ENCODE assay signal across 8 cellular contexts in the genomic region with DNA sequence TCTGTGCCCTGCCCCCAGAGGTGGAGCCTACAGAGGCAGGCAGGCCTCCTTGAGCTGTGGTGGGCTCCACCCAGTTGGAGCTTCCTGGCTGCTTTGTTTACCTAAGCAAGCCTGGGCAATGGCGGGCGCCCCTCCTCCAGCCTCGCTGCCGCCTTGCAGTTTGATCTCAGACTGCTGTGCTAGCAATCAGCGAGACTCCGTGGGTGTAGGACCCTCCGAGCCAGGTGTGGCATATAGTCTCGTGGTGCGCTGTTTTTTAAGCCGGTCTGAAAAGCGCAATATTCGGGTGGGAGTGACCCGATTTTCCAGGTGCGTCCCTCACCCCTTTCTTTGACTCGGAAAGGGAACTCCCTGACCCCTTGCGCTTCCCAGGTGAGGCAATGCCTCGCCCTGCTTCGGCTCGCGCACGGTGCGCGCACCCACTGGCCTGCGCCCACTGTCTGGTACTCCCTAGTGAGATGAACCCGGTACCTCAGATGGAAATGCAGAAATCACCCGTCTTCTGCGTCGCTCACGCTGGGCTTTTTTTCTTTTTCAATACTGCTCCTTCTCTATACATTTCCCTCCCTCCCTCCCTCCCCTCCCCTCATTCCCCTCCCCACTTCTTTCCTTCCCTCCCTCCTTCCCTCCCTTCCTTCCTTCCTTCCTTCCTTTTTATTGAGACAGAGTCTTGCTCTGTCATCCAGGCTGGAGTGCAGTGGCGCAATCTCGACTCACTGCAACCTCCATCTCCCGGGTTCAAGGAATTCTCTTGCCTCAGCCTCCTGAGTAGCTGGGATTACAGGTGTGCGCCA.
DNase-seq lines count a peak whose midpoint lies in the region; ATAC-seq and TF ChIP-seq lines count a peak whose summit lies in the region.
"Not testable (repeated sequence)": the region's sequence is repeated elsewhere in the genome, so short reads cannot be mapped to it uniquely, and the experiment has no call there.

No MANE protein-coding gene starts in this region.

- not testable (repeated sequence) for H3K4me1 Mint-ChIP-seq in CD4-positive, alpha-beta memory T cell; H9; activated CD8-positive, alpha-beta memory T cell treated with anti-CD3 and anti-CD28 coated beads, Interleukin-2, amount 10 ng/mL, durations not matched to agents 7 days and 5 days; naive thymus-derived CD4-positive, alpha-beta T cell; stimulated activated effector memory CD8-positive, alpha-beta T cell treated with anti-CD3 and anti-CD28 coated beads, Interleukin-12 subunit alpha, Interleukin-12 subunit beta, amount 100 ng/mL, for 72 hours

- H3K27me3 ChIP-seq in CD4-positive, alpha-beta memory T cell (ENCODE audit: insufficient read depth, low read length); H9 (ENCODE audit: insufficient read depth, low read length); SJCRH30; left ventricle myocardium inferior (ENCODE audit: low read depth); naive thymus-derived CD4-positive, alpha-beta T cell (ENCODE audit: control insufficient read depth in 2 of 2, insufficient read depth in 2 of 2, low read length in 2 of 2): not testable (repeated sequence)

- WGBS in H9 (ENCODE audit: extremely low coverage, insufficient read length, low lambda C conversion rate): no CpG with 5 or more reads among the region's 33 CpGs

- H4K91ac ChIP-seq in H9 (ENCODE audit: insufficient read length, low read depth, low read length): not testable (repeated sequence)

- not testable (repeated sequence) for H3K4me2 ChIP-seq in H9 (ENCODE audit: insufficient read depth, insufficient read length, low read length)

- not testable (repeated sequence) for H3K9me3 Mint-ChIP-seq in CD4-positive, alpha-beta memory T cell; H9; activated CD8-positive, alpha-beta memory T cell treated with anti-CD3 and anti-CD28 coated beads, Interleukin-2, amount 10 ng/mL, durations not matched to agents 7 days and 5 days (ENCODE audit: low read depth); stimulated activated effector memory CD8-positive, alpha-beta T cell treated with anti-CD3 and anti-CD28 coated beads, Interleukin-12 subunit alpha, Interleukin-12 subunit beta, amount 100 ng/mL, for 72 hours
- H3K9me3 Mint-ChIP-seq in naive thymus-derived CD4-positive, alpha-beta T cell: peaks cover 0 to 13% (median 2%) of the 10 kb centered on the region in 11 donors

- not testable (repeated sequence) for H3K14ac ChIP-seq in H9 (ENCODE audit: insufficient read depth, low read length)

- not testable (repeated sequence) for H4K5ac ChIP-seq in H9 (ENCODE audit: insufficient read length, low read depth, low read length)

- H3K23ac ChIP-seq in H9 (ENCODE audit: insufficient read length, low read depth, low read length): not testable (repeated sequence)

- not testable (repeated sequence) for H3K4me3 ChIP-seq in CD4-positive, alpha-beta memory T cell (ENCODE audit: low read length in 2 of 2); naive thymus-derived CD4-positive, alpha-beta T cell (ENCODE audit: low read length)
- H3K4me3 ChIP-seq in SJCRH30 (peak overlapping the region; percentile 52), left ventricle myocardium inferior (peak overlapping the region; percentile 41)

- H3K79me2 ChIP-seq in H9 (ENCODE audit: insufficient read depth, low read length): not testable (repeated sequence)

- H2BK12ac ChIP-seq in H9 (ENCODE audit: insufficient read length, low read depth, low read length): not testable (repeated sequence)

- H3K23me2 ChIP-seq in H9 (ENCODE audit: insufficient read length, low read depth, low read length, poor library complexity, severe bottlenecking): not testable (repeated sequence)

- H2AK5ac ChIP-seq in H9 (ENCODE audit: insufficient read length, low read length): not testable (repeated sequence)

- H3K56ac ChIP-seq in H9 (ENCODE audit: insufficient read length, low read depth, low read length): not testable (repeated sequence)

- not testable (repeated sequence) for H4K8ac ChIP-seq in H9 (replicated peaks; ENCODE audit: insufficient read length, low read depth, low read length)

- not testable (repeated sequence) for H3K9ac ChIP-seq in H9 (ENCODE audit: extremely low read depth, insufficient read length, low read length)

- not testable (repeated sequence) for H4K20me1 ChIP-seq in H9 (ENCODE audit: control insufficient read depth, insufficient read depth, insufficient read length)

- POLR2A ChIA-PET in CD4-positive, alpha-beta memory T cell (lab: Charles Lee; ENCODE audit: partially characterized antibody); naive thymus-derived CD4-positive, alpha-beta T cell (lab: Charles Lee): not testable (repeated sequence)

- H3K79me1 ChIP-seq in H9 (ENCODE audit: insufficient read depth, low read depth, low read length, poor library complexity, severe bottlenecking): not testable (repeated sequence)

- H3K27ac Mint-ChIP-seq in CD4-positive, alpha-beta memory T cell: peak overlapping the region in 4 of 7 donors; percentile 30 to 75 (median 46)
- H3K27ac Mint-ChIP-seq in H9: peak overlapping the region in 1 of 3 experiments; percentile 86; a peak in 1 of 7 replicates
- H3K27ac Mint-ChIP-seq in activated CD8-positive, alpha-beta memory T cell treated with anti-CD3 and anti-CD28 coated beads, Interleukin-2, amount 10 ng/mL, durations not matched to agents 7 days and 5 days; stimulated activated effector memory CD8-positive, alpha-beta T cell treated with anti-CD3 and anti-CD28 coated beads, Interleukin-12 subunit alpha, Interleukin-12 subunit beta, amount 100 ng/mL, for 72 hours: not testable (repeated sequence)
- peak overlapping the region in 6 of 9 donors; percentile 45 to 92 (median 66) for H3K27ac Mint-ChIP-seq in naive thymus-derived CD4-positive, alpha-beta T cell

- H2BK120ac ChIP-seq in H9 (ENCODE audit: low read depth, low read length, poor library complexity, severe bottlenecking): not testable (repeated sequence)

- not testable (repeated sequence) for TF ChIP-seq CTCF in H9 (conservative IDR thresholded peaks at IDR 0.05); left ventricle myocardium inferior (IDR thresholded peaks at IDR 0.05; ENCODE audit: borderline replicate concordance)

- not testable (repeated sequence) for H3T11ph ChIP-seq in H9 (ENCODE audit: low read length)

- not testable (repeated sequence) for H3K18ac ChIP-seq in H9 (ENCODE audit: insufficient read length, low read depth, low read length)

- not testable (repeated sequence) for H2BK5ac ChIP-seq in H9 (ENCODE audit: insufficient read length, low read length)

- DNase-seq in CD4-positive, alpha-beta memory T cell: peak in 4 of 5 donors; percentile 5 to 12 (median 8)
- DNase-seq in H9; SJCRH30; activated CD8-positive, alpha-beta memory T cell treated with anti-CD3 and anti-CD28 coated beads, Interleukin-2, amount 10 ng/mL, durations not matched to agents 7 days and 5 days; left ventricle myocardium inferior; stimulated activated effector memory CD8-positive, alpha-beta T cell treated with anti-CD3 and anti-CD28 coated beads, Interleukin-12 subunit alpha, Interleukin-12 subunit beta, amount 100 ng/mL, for 72 hours (ENCODE audit: low spot score in 2 of 2): not testable (repeated sequence)
- peak; percentile 20 for DNase-seq in central memory CD4-positive, alpha-beta T cell
- peak in 6 of 9 donors; percentile 15 to 31 (median 22) for DNase-seq in naive thymus-derived CD4-positive, alpha-beta T cell

- not testable (repeated sequence) for H3K27me3 Mint-ChIP-seq in CD4-positive, alpha-beta memory T cell; H9 (ENCODE audit: low read depth); activated CD8-positive, alpha-beta memory T cell treated with anti-CD3 and anti-CD28 coated beads, Interleukin-2, amount 10 ng/mL, durations not matched to agents 7 days and 5 days; naive thymus-derived CD4-positive, alpha-beta T cell

- H3K4me3 Mint-ChIP-seq in CD4-positive, alpha-beta memory T cell: peak overlapping the region; percentile 3 to 67 (median 61)
- H3K4me3 Mint-ChIP-seq in H9: peak overlapping the region; percentile 71 to 77
- peak overlapping the region; percentile 45 for H3K4me3 Mint-ChIP-seq in activated CD8-positive, alpha-beta memory T cell treated with anti-CD3 and anti-CD28 coated beads, Interleukin-2, amount 10 ng/mL, durations not matched to agents 7 days and 5 days
- peak overlapping the region in 8 of 10 donors; percentile 18 to 70 (median 44) for H3K4me3 Mint-ChIP-seq in naive thymus-derived CD4-positive, alpha-beta T cell
- peak overlapping the region; percentile 58 for H3K4me3 Mint-ChIP-seq in stimulated activated effector memory CD8-positive, alpha-beta T cell treated with anti-CD3 and anti-CD28 coated beads, Interleukin-12 subunit alpha, Interleukin-12 subunit beta, amount 100 ng/mL, for 72 hours

- not testable (repeated sequence) for H3K4me1 ChIP-seq in CD4-positive, alpha-beta memory T cell (ENCODE audit: insufficient read depth, low read length); H9 (ENCODE audit: insufficient read depth, low read length); SJCRH30; left ventricle myocardium inferior; naive thymus-derived CD4-positive, alpha-beta T cell (ENCODE audit: control insufficient read depth in 2 of 2, insufficient read depth in 2 of 2, low read length in 2 of 2)

- H3K36me3 Mint-ChIP-seq in CD4-positive, alpha-beta memory T cell; H9 (ENCODE audit: insufficient read depth in 1 of 3, low read depth in 3 of 3); activated CD8-positive, alpha-beta memory T cell treated with anti-CD3 and anti-CD28 coated beads, Interleukin-2, amount 10 ng/mL, durations not matched to agents 7 days and 5 days; naive thymus-derived CD4-positive, alpha-beta T cell; stimulated activated effector memory CD8-positive, alpha-beta T cell treated with anti-CD3 and anti-CD28 coated beads, Interleukin-12 subunit alpha, Interleukin-12 subunit beta, amount 100 ng/mL, for 72 hours: not testable (repeated sequence)

- not testable (repeated sequence) for H3K27ac ChIP-seq in CD4-positive, alpha-beta memory T cell (ENCODE audit: low read depth, low read length); H9 (ENCODE audit: insufficient read length, low read depth, low read length); SJCRH30; left ventricle myocardium inferior (replicated peaks); naive thymus-derived CD4-positive, alpha-beta T cell (ENCODE audit: low read depth, low read length)

- not testable (repeated sequence) for H3K36me3 ChIP-seq in CD4-positive, alpha-beta memory T cell (ENCODE audit: insufficient read depth, low read length); SJCRH30; left ventricle myocardium inferior; naive thymus-derived CD4-positive, alpha-beta T cell (ENCODE audit: control insufficient read depth in 2 of 3, insufficient read depth in 3 of 3, low read length in 3 of 3)

- H3K4ac ChIP-seq in H9 (ENCODE audit: low read depth, low read length): not testable (repeated sequence)

- not testable (repeated sequence) for H2BK15ac ChIP-seq in H9 (ENCODE audit: low read depth, low read length)

- not testable (repeated sequence) for ATAC-seq in activated CD8-positive, alpha-beta memory T cell treated with anti-CD3 and anti-CD28 coated beads, Interleukin-2, amount 10 ng/mL, durations not matched to agents 7 days and 5 days; naive thymus-derived CD4-positive, alpha-beta T cell; stimulated activated effector memory CD8-positive, alpha-beta T cell treated with anti-CD3 and anti-CD28 coated beads, Interleukin-12 subunit alpha, Interleukin-12 subunit beta, amount 100 ng/mL, for 72 hours

- not testable (repeated sequence) for H2BK20ac ChIP-seq in H9 (ENCODE audit: low read depth, low read length, poor library complexity, severe bottlenecking)

- intact Hi-C loops in CD4-positive, alpha-beta memory T cell (cut with micrococcal nuclease); left ventricle myocardium inferior (cut with micrococcal nuclease); naive thymus-derived CD4-positive, alpha-beta T cell (cut with micrococcal nuclease): not testable (repeated sequence)

- not testable (repeated sequence) for H3K9me3 ChIP-seq in CD4-positive, alpha-beta memory T cell (ENCODE audit: control insufficient read depth in 1 of 2, low read length in 2 of 2); H9 (ENCODE audit: control insufficient read depth, low read depth, low read length); SJCRH30 (replicated peaks); left ventricle myocardium inferior (replicated peaks); naive thymus-derived CD4-positive, alpha-beta T cell (ENCODE audit: control insufficient read depth in 2 of 3, low read length in 3 of 3)

- not testable (repeated sequence) for H2AFZ ChIP-seq in H9 (ENCODE audit: low read length)

- CTCF ChIA-PET in CD4-positive, alpha-beta memory T cell (lab: Charles Lee; ENCODE audit: partially characterized antibody); activated CD8-positive, alpha-beta memory T cell treated with anti-CD3 and anti-CD28 coated beads, Interleukin-2, amount 10 ng/mL, durations not matched to agents 7 days and 5 days (lab: Charles Lee); naive thymus-derived CD4-positive, alpha-beta T cell (lab: Charles Lee): not testable (repeated sequence)
